ENCODE assay signal across 1 cellular context in the genomic region with DNA sequence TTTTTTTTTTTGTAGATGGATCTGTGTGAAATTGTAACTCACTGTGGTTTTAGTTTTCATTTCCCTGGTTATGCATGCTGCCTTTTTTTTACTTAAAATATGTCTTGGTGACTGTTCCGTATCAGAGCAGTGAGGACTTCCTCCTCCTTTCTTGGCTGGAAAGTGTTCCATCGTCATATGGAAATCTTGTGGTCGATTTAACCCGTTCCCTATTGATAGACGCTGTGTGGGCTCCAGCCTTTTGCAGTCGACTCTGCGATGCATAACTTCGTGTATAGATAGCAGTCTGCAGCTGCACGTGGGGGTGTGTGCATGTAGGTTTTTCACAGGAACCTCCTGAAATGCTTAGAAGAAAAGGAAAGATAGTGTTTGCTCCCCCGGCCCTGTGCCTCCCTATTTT.
TF ChIP-seq lines count a peak whose summit lies in the region.

No MANE protein-coding gene starts in this region.

TF ChIP-seq in HepG2, 621 proteins besides CTCF, POLR2A, EP300 and RAD21 (continued from another document):
- TF ChIP-seq, protein P1, sequence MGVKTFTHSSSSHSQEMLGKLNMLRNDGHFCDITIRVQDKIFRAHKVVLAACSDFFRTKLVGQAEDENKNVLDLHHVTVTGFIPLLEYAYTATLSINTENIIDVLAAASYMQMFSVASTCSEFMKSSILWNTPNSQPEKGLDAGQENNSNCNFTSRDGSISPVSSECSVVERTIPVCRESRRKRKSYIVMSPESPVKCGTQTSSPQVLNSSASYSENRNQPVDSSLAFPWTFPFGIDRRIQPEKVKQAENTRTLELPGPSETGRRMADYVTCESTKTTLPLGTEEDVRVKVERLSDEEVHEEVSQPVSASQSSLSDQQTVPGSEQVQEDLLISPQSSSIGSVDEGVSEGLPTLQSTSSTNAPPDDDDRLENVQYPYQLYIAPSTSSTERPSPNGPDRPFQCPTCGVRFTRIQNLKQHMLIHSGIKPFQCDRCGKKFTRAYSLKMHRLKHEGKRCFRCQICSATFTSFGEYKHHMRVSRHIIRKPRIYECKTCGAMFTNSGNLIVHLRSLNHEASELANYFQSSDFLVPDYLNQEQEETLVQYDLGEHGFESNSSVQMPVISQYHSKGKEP (CRISPR knock-in tag; IDR thresholded peaks at IDR 0.05) = no peak
- no peak for TF ChIP-seq ZNF747 (CRISPR knock-in tag; IDR thresholded peaks at IDR 0.05; ENCODE audit: borderline replicate concordance)
- no peak for TF ChIP-seq ATAD3A (CRISPR knock-in tag; IDR thresholded peaks at IDR 0.05)
- TF ChIP-seq HNRNPLL (IDR thresholded peaks at IDR 0.05; ENCODE audit: low read depth, low read length, poor library complexity, severe bottlenecking) = no peak
- TF ChIP-seq ZNF773 (CRISPR knock-in tag; IDR thresholded peaks at IDR 0.05; ENCODE audit: borderline replicate concordance) = no peak
TF ChIP-seq in HepG2: peak in this region for 0.
